8 cellular contexts compared by ENCODE assay signal in genomic region chr9:93134740-93135444, GRCh38. TPM values are rescaled to one million over a fixed set of nuclear protein-coding genes. Genes with fewer than 3 reads are reported as not detected.
DNase-seq lines count a peak whose midpoint lies in the region; TF ChIP-seq lines count a peak whose summit lies in the region.

No MANE protein-coding gene starts in this region.

- no peak for DNase-seq in AG10803 (ENCODE audit: low read depth)
- DNase-seq in myocyte (ENCODE audit: low read depth), result peak; percentile 80
- no peak for DNase-seq in SIG-M5 treated with dmso at 0.1 percent for 504 hours (lab: John Stamatoyannopoulos, UW; ENCODE audit: unreplicated experiment)
- no peak for DNase-seq in DMS79 treated with DMSO at 0.1 percent for 48 hours (lab: John Stamatoyannopoulos, UW)
- no peak for DNase-seq in cerebellar cortex (ENCODE audit: low spot score)
- DNase-seq in NCI-H345 (lab: John Stamatoyannopoulos, UW), result no peak

- H3K27ac ChIP-seq in cingulate gyrus (ENCODE audit: low read depth, low read length), result peak overlapping the region; percentile 91

- H3K4me1 Mint-ChIP-seq in IgD-negative memory B cell, result peaks cover 15 to 26% (median 19%) of the 10 kb centered on the region in 3 donors

- no peak for TF ChIP-seq CTCF in AG10803 (conservative IDR thresholded peaks at IDR 0.05; ENCODE audit: low read length)

- H3K27ac Mint-ChIP-seq in IgD-negative memory B cell, result peak overlapping the region; percentile 92 to 98 (median 95)

- H3K9me3 Mint-ChIP-seq in IgD-negative memory B cell, result peaks cover 0 to 3% (median 1%) of the 10 kb centered on the region in 3 donors

- H3K4me3 Mint-ChIP-seq in IgD-negative memory B cell, result peak overlapping the region; percentile 85 to 93 (median 90)

- no peaks in the 10 kb centered on the region for H3K36me3 Mint-ChIP-seq in IgD-negative memory B cell

- H3K27me3 Mint-ChIP-seq in IgD-negative memory B cell, result peaks cover 1% of the 10 kb centered on the region

- peak overlapping the region; percentile 68 for H3K4me3 ChIP-seq in AG10803 (ENCODE audit: low read length)

RNA-seq across cellular contexts. Expression of gene NINJ1, which starts 0.8 kb away (rescaled TPM):
- polyA plus RNA-seq in IgD-negative memory B cell, result 8.3 TPM
- 33.6 and 78.3 TPM in 2 replicates for total RNA-seq in myocyte
- polyA plus RNA-seq in myocyte (2012), result 27.3 TPM

RNA-seq across cellular contexts. Expression of gene CARD19, which starts 38.9 kb away (rescaled TPM):
- 36.2 TPM for polyA plus RNA-seq in IgD-negative memory B cell
- total RNA-seq in myocyte, result 61.2 and 143 TPM in 2 replicates
- polyA plus RNA-seq in myocyte (2012), result 45.0 TPM

RNA-seq across cellular contexts. Expression of gene WNK2, which starts 49.0 kb away (rescaled TPM):
- polyA plus RNA-seq in IgD-negative memory B cell, result 0.18 TPM
- total RNA-seq in myocyte, result not detected in 2 replicates
- polyA plus RNA-seq in myocyte (2012), result not detected
